ENCODE assay signal across 16 cellular contexts in genomic region chr17:45265823-45266222, GRCh38. TPM values are rescaled to one million over a fixed set of nuclear protein-coding genes. Genes with fewer than 3 reads are reported as not detected.
DNase-seq lines count a peak whose midpoint lies in the region; ATAC-seq lines count a peak whose summit lies in the region.
"Had no signal": no experiment of that assay in that cellular context is flagged by ENCODE, and none has a peak within 500 bp of the region (broad histone marks: within the 10 kb centered on the region; RNA-seq: fewer than 3 reads in every experiment).

No MANE protein-coding gene starts in this region.

- no peak for DNase-seq in activated CD4-positive, alpha-beta T cell treated with anti-CD3 and anti-CD28 coated beads for 36 hours
- no peak for DNase-seq in activated CD4-positive, alpha-beta T cell treated with anti-CD3 and anti-CD28 coated beads, Interleukin-2, amount 50 U/mL, for 4 hours
- DNase-seq in RPMI7951 (ENCODE audit: low read depth), result peak; percentile 95
- DNase-seq in fibroblast of gingiva (ENCODE audit: low read depth), result peak; percentile 97
- no peak for DNase-seq in anterior cingulate cortex (lab: John Stamatoyannopoulos, UW)
- no peak for DNase-seq in H7
- no peak for DNase-seq in hippocampal formation (lab: John Stamatoyannopoulos, UW)
- DNase-seq: 8988T; activated CD4-positive, alpha-beta T cell treated with anti-CD3 and anti-CD28 coated beads for 4 hours; aorta; esophagus squamous epithelium; SJCRH30; spleen had no signal

- intact Hi-C loops in activated CD4-positive, alpha-beta T cell treated with anti-CD3 and anti-CD28 coated beads for 36 hours (cut with DNase I, micrococcal nuclease), result no loop called here

- H3K27me3 ChIP-seq in skeletal muscle satellite cell (ENCODE audit: control insufficient read depth, insufficient read depth, low read length), result no peaks in the 10 kb centered on the region
- peaks cover 6% of the 10 kb centered on the region; the same call in 1 of the 2 replicates for H3K27me3 ChIP-seq in H7 (ENCODE audit: control insufficient read depth, insufficient read depth, low read length)
- H3K27me3 ChIP-seq: esophagus squamous epithelium, SJCRH30, spleen had no signal

- H3K36me3 Mint-ChIP-seq in activated CD4-positive, alpha-beta T cell treated with anti-CD3 and anti-CD28 coated beads for 36 hours (ENCODE audit: low read depth), result peaks cover 60% of the 10 kb centered on the region

- POLR2A ChIA-PET in activated CD4-positive, alpha-beta T cell treated with anti-CD3 and anti-CD28 coated beads for 36 hours (lab: Charles Lee), result interaction anchor here (0.7 to 1.7 kb wide), 2 partner anchors 9 to 474 kb away, joined by 4 to 7 read pairs; no protein-coding TSS in a partner anchor

- CTCF ChIA-PET in activated CD4-positive, alpha-beta T cell treated with anti-CD3 and anti-CD28 coated beads for 36 hours (lab: Charles Lee), result interaction anchor here (0.6 to 5.0 kb wide), 8 partner anchors 10 to 594 kb away, joined by 3 to 26 read pairs (median 4); no protein-coding TSS in a partner anchor

- no peak for ATAC-seq in activated CD4-positive, alpha-beta T cell treated with anti-CD3 and anti-CD28 coated beads for 36 hours
- ATAC-seq: K562 had no signal

- no peak overlapping the region for H3K9ac ChIP-seq in skeletal muscle satellite cell (ENCODE audit: low read depth, low read length)

- H3K4me1 ChIP-seq in skeletal muscle satellite cell (ENCODE audit: control insufficient read depth, insufficient read depth, low read length), result peaks cover 50% of the 10 kb centered on the region
- H3K4me1 ChIP-seq: SJCRH30 had no signal

- peaks cover 29% of the 10 kb centered on the region for H3K4me1 Mint-ChIP-seq in activated CD4-positive, alpha-beta T cell treated with anti-CD3 and anti-CD28 coated beads for 36 hours

- no peak overlapping the region for H3K4me3 Mint-ChIP-seq in activated CD4-positive, alpha-beta T cell treated with anti-CD3 and anti-CD28 coated beads for 36 hours
- H3K4me3 Mint-ChIP-seq: memory B cell had no signal

- no peaks in the 10 kb centered on the region for H3K9me3 Mint-ChIP-seq in activated CD4-positive, alpha-beta T cell treated with anti-CD3 and anti-CD28 coated beads for 36 hours (ENCODE audit: low read depth)
- H3K9me3 Mint-ChIP-seq: memory B cell had no signal

- H3K9me3 ChIP-seq in skeletal muscle satellite cell (replicated peaks; ENCODE audit: low read length), result no peaks in the 10 kb centered on the region
- H3K9me3 ChIP-seq: esophagus squamous epithelium, SJCRH30, spleen had no signal

- no peaks in the 10 kb centered on the region for H3K27me3 Mint-ChIP-seq in activated CD4-positive, alpha-beta T cell treated with anti-CD3 and anti-CD28 coated beads for 36 hours
- H3K27me3 Mint-ChIP-seq: memory B cell had no signal

- H3K27ac Mint-ChIP-seq in activated CD4-positive, alpha-beta T cell treated with anti-CD3 and anti-CD28 coated beads for 36 hours, result peak overlapping the region; percentile 19

- H3K4me2 ChIP-seq in skeletal muscle satellite cell (ENCODE audit: low read length), result peak overlapping the region; percentile 28

- H3K4me3 ChIP-seq in skeletal muscle satellite cell (ENCODE audit: low read length) (no peak overlapping the region), H7 (ENCODE audit: insufficient read depth, low read depth, low read length) (no peak overlapping the region)
- H3K4me3 ChIP-seq: esophagus squamous epithelium, K562, SJCRH30, spleen had no signal

- H3K36me3 ChIP-seq in skeletal muscle satellite cell (ENCODE audit: insufficient read depth, low read length) (peaks cover 79% of the 10 kb centered on the region), H7 (replicated peaks; ENCODE audit: control insufficient read depth, insufficient read depth, low read length) (peaks cover 13% of the 10 kb centered on the region)

RNA-seq across cellular contexts. Expression of gene SPATA32, which starts 3.9 kb away (rescaled TPM):
- under 1 TPM; 0.21 to 0.25 TPM for total RNA-seq in activated CD4-positive, alpha-beta T cell treated with anti-CD3 and anti-CD28 coated beads for 36 hours
- total RNA-seq in RPMI7951 (2014; rRNA removed; shearing (Covaris generic)), result not detected in 2 replicates
- total RNA-seq in skeletal muscle satellite cell (2012; rRNA removed), result not detected in 2 replicates
- 0.24 TPM in 1 of 2 replicates, not detected in the other for total RNA-seq in H7 (2014; rRNA removed; shearing (Covaris generic))
- total RNA-seq: aorta, esophagus squamous epithelium, K562 had no signal

RNA-seq across cellular contexts. Expression of gene FMNL1, which starts 44.1 kb away (rescaled TPM):
- total RNA-seq in activated CD4-positive, alpha-beta T cell treated with anti-CD3 and anti-CD28 coated beads for 36 hours, result 100 to 1,000 TPM; 268 to 295 TPM
- total RNA-seq in RPMI7951 (2014; rRNA removed; shearing (Covaris generic)), result 10.3 and 13.1 TPM in 2 replicates
- total RNA-seq in skeletal muscle satellite cell (2012; rRNA removed), result 3.3 and 6.3 TPM in 2 replicates
- total RNA-seq in H7 (2014; rRNA removed; shearing (Covaris generic)), result 1.7 and 2.4 TPM in 2 replicates

RNA-seq across cellular contexts. Expression of gene MAP3K14, which starts 51.0 kb away (rescaled TPM):
- 10 to 100 TPM; 50.3 to 52.5 TPM for total RNA-seq in activated CD4-positive, alpha-beta T cell treated with anti-CD3 and anti-CD28 coated beads for 36 hours
- 2.9 and 5.7 TPM in 2 replicates for total RNA-seq in RPMI7951 (2014; rRNA removed; shearing (Covaris generic))
- total RNA-seq in skeletal muscle satellite cell (2012; rRNA removed), result 4.3 and 4.6 TPM in 2 replicates
- 1.6 TPM in 2 replicates for total RNA-seq in H7 (2014; rRNA removed; shearing (Covaris generic))

Comparison
In these comparisons a context has a peak if more than half of its experiments do, and no peak if none do; other contexts are left out.
1. DNase-seq: peak in RPMI7951 (single experiment) and fibroblast of gingiva (single experiment); none in activated CD4-positive, alpha-beta T cell treated with anti-CD3 and anti-CD28 coated beads for 36 hours (single experiment), activated CD4-positive, alpha-beta T cell treated with anti-CD3 and anti-CD28 coated beads, Interleukin-2, amount 50 U/mL, for 4 hours (0 of 2), anterior cingulate cortex (0 of 58), H7 (single experiment) and hippocampal formation (0 of 2).
2. RNA of gene FMNL1, which starts 44.1 kb away (total RNA-seq): 268 to 295 TPM in activated CD4-positive, alpha-beta T cell treated with anti-CD3 and anti-CD28 coated beads for 36 hours; 10.3 to 13.1 TPM in RPMI7951 and 1.7 to 2.4 TPM in H7; every median in the first group is over 10 times any median in the second.